25 cellular contexts compared by ENCODE assay signal in the genomic region with DNA sequence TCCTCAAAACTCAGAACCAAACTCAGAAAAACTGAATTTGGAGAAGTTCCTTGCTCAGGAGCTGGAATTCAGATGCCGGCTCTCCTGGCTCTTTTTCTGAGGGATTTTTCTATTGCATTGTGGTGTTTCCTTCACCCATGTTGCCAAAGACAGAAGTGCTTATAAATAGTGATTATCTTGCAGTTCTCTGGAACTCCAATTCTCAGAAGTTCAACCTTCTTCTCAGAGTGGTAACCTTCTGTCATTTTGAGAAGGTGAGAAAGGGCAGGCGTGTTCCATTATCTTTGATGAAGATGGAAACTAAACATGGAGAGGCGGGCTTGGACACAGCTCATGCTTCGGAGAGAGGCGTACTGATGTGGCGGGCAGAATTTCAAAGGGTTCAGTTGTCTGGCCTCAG. TPM values are rescaled to one million over a fixed set of nuclear protein-coding genes. Genes with fewer than 3 reads are reported as not detected.
DNase-seq lines count a peak whose midpoint lies in the region; ATAC-seq lines count a peak whose summit lies in the region.
"Had no signal": no experiment of that assay in that cellular context is flagged by ENCODE, and none has a peak within 500 bp of the region (broad histone marks: within the 10 kb centered on the region; RNA-seq: fewer than 3 reads in every experiment).

No MANE protein-coding gene starts in this region.

- no peak overlapping the region for H3K27ac Mint-ChIP-seq in activated T-cell treated with anti-CD3 and anti-CD28 coated beads, Interleukin-2, amount 50 U/mL, for 72 hours
- no peak overlapping the region for H3K27ac Mint-ChIP-seq in activated T-cell treated with anti-CD3 and anti-CD28 coated beads, Interleukin-2, amount 50 U/mL, for 24 hours
- H3K27ac Mint-ChIP-seq in activated CD4-positive, alpha-beta memory T cell treated with anti-CD3 and anti-CD28 coated beads, Interleukin-2, amount 10 ng/mL, durations not matched to agents 7 days and 5 days = peak overlapping the region; percentile 60
- H3K27ac Mint-ChIP-seq in activated naive CD8-positive, alpha-beta T cell treated with anti-CD3 and anti-CD28 coated beads, Interleukin-2, amount 10 ng/mL, durations not matched to agents 7 days and 5 days = peak overlapping the region; percentile 11
- H3K27ac Mint-ChIP-seq in stimulated activated memory B cell treated with anti-CD40 and anti-IgM and Interleukin-4, amounts not matched to agents 10 μg/mL and 1 μg/mL and 100 μg/mL, for 72 hours = peak overlapping the region; percentile 10
- H3K27ac Mint-ChIP-seq: CD4-positive, alpha-beta T cell had no signal

- no peaks in the 10 kb centered on the region for H3K27me3 Mint-ChIP-seq in activated T-cell treated with anti-CD3 and anti-CD28 coated beads, Interleukin-2, amount 50 U/mL, for 72 hours (ENCODE audit: low read depth)
- no peaks in the 10 kb centered on the region for H3K27me3 Mint-ChIP-seq in activated T-cell treated with anti-CD3 and anti-CD28 coated beads, Interleukin-2, amount 50 U/mL, for 24 hours
- no peaks in the 10 kb centered on the region for H3K27me3 Mint-ChIP-seq in activated CD4-positive, alpha-beta memory T cell treated with anti-CD3 and anti-CD28 coated beads, Interleukin-2, amount 10 ng/mL, durations not matched to agents 7 days and 5 days
- H3K27me3 Mint-ChIP-seq in activated naive CD8-positive, alpha-beta T cell treated with anti-CD3 and anti-CD28 coated beads, Interleukin-2, amount 10 ng/mL, durations not matched to agents 7 days and 5 days = no peaks in the 10 kb centered on the region
- H3K27me3 Mint-ChIP-seq in stimulated activated memory B cell treated with anti-CD40 and anti-IgM and Interleukin-4, amounts not matched to agents 10 μg/mL and 1 μg/mL and 100 μg/mL, for 72 hours = peaks cover 10% of the 10 kb centered on the region
- H3K27me3 Mint-ChIP-seq: CD4-positive, alpha-beta T cell had no signal

- peak overlapping the region in 1 of 2 donors; percentile 41 for H3K4me3 Mint-ChIP-seq in activated T-cell treated with anti-CD3 and anti-CD28 coated beads, Interleukin-2, amount 50 U/mL, for 72 hours
- no peak overlapping the region for H3K4me3 Mint-ChIP-seq in activated T-cell treated with anti-CD3 and anti-CD28 coated beads, Interleukin-2, amount 50 U/mL, for 24 hours
- no peak overlapping the region for H3K4me3 Mint-ChIP-seq in activated CD4-positive, alpha-beta memory T cell treated with anti-CD3 and anti-CD28 coated beads, Interleukin-2, amount 10 ng/mL, durations not matched to agents 7 days and 5 days
- H3K4me3 Mint-ChIP-seq in activated naive CD8-positive, alpha-beta T cell treated with anti-CD3 and anti-CD28 coated beads, Interleukin-2, amount 10 ng/mL, durations not matched to agents 7 days and 5 days = peak overlapping the region; percentile 33
- no peak overlapping the region for H3K4me3 Mint-ChIP-seq in stimulated activated memory B cell treated with anti-CD40 and anti-IgM and Interleukin-4, amounts not matched to agents 10 μg/mL and 1 μg/mL and 100 μg/mL, for 72 hours
- H3K4me3 Mint-ChIP-seq: CD4-positive, alpha-beta T cell had no signal

- POLR2A ChIA-PET in activated CD4-positive, alpha-beta memory T cell treated with anti-CD3 and anti-CD28 coated beads, Interleukin-2, amount 10 ng/mL, durations not matched to agents 7 days and 5 days (lab: Charles Lee) = interaction anchor here (1.0 to 1.4 kb wide), 3 partner anchors 11 to 17 kb away, joined by 3 to 4 read pairs (median 4); no protein-coding TSS in a partner anchor
- POLR2A ChIA-PET in activated naive CD8-positive, alpha-beta T cell treated with anti-CD3 and anti-CD28 coated beads, Interleukin-2, amount 10 ng/mL, durations not matched to agents 7 days and 5 days (lab: Charles Lee) = interaction anchor here (0.6 kb wide), 1 partner anchor 549 kb away, joined by 3 read pairs; a partner anchor contains a TSS

- CTCF ChIA-PET in activated CD4-positive, alpha-beta memory T cell treated with anti-CD3 and anti-CD28 coated beads, Interleukin-2, amount 10 ng/mL, durations not matched to agents 7 days and 5 days (lab: Charles Lee) = interaction anchor here (1.1 to 13.6 kb wide), 3 partner anchors 13 to 62 kb away, joined by 3 to 436 read pairs (median 3); a partner anchor contains a TSS

- no peaks in the 10 kb centered on the region for H3K9me3 Mint-ChIP-seq in activated T-cell treated with anti-CD3 and anti-CD28 coated beads, Interleukin-2, amount 50 U/mL, for 72 hours
- H3K9me3 Mint-ChIP-seq in activated T-cell treated with anti-CD3 and anti-CD28 coated beads, Interleukin-2, amount 50 U/mL, for 24 hours = no peaks in the 10 kb centered on the region
- no peaks in the 10 kb centered on the region for H3K9me3 Mint-ChIP-seq in activated CD4-positive, alpha-beta memory T cell treated with anti-CD3 and anti-CD28 coated beads, Interleukin-2, amount 10 ng/mL, durations not matched to agents 7 days and 5 days
- H3K9me3 Mint-ChIP-seq in activated naive CD8-positive, alpha-beta T cell treated with anti-CD3 and anti-CD28 coated beads, Interleukin-2, amount 10 ng/mL, durations not matched to agents 7 days and 5 days = no peaks in the 10 kb centered on the region
- H3K9me3 Mint-ChIP-seq in stimulated activated memory B cell treated with anti-CD40 and anti-IgM and Interleukin-4, amounts not matched to agents 10 μg/mL and 1 μg/mL and 100 μg/mL, for 72 hours = no peaks in the 10 kb centered on the region
- H3K9me3 Mint-ChIP-seq: CD4-positive, alpha-beta T cell had no signal

- peaks cover 0 to 2% of the 10 kb centered on the region in 2 donors for H3K36me3 Mint-ChIP-seq in activated T-cell treated with anti-CD3 and anti-CD28 coated beads, Interleukin-2, amount 50 U/mL, for 72 hours (ENCODE audit: insufficient read depth in 2 of 2)
- H3K36me3 Mint-ChIP-seq in activated T-cell treated with anti-CD3 and anti-CD28 coated beads, Interleukin-2, amount 50 U/mL, for 24 hours (ENCODE audit: low read depth) = no peaks in the 10 kb centered on the region
- H3K36me3 Mint-ChIP-seq in activated CD4-positive, alpha-beta memory T cell treated with anti-CD3 and anti-CD28 coated beads, Interleukin-2, amount 10 ng/mL, durations not matched to agents 7 days and 5 days (ENCODE audit: low read depth) = no peaks in the 10 kb centered on the region
- no peaks in the 10 kb centered on the region for H3K36me3 Mint-ChIP-seq in activated naive CD8-positive, alpha-beta T cell treated with anti-CD3 and anti-CD28 coated beads, Interleukin-2, amount 10 ng/mL, durations not matched to agents 7 days and 5 days
- H3K36me3 Mint-ChIP-seq in stimulated activated memory B cell treated with anti-CD40 and anti-IgM and Interleukin-4, amounts not matched to agents 10 μg/mL and 1 μg/mL and 100 μg/mL, for 72 hours = no peaks in the 10 kb centered on the region

- peak; percentile 17 to 21 for ATAC-seq in activated T-cell treated with anti-CD3 and anti-CD28 coated beads, Interleukin-2, amount 50 U/mL, for 72 hours (replicated peaks in 1 of 2)
- no peak for ATAC-seq in activated naive CD8-positive, alpha-beta T cell treated with anti-CD3 and anti-CD28 coated beads, Interleukin-2, amount 10 ng/mL, durations not matched to agents 7 days and 5 days (ENCODE audit: low read depth)
- ATAC-seq in stimulated activated memory B cell treated with anti-CD40 and anti-IgM and Interleukin-4, amounts not matched to agents 10 μg/mL and 1 μg/mL and 100 μg/mL, for 72 hours = no peak
- no peak for ATAC-seq in esophagus mucosa
- ATAC-seq: HepG2, PC-3, Right ventricle myocardium inferior had no signal

- DNase-seq in activated T-cell treated with anti-CD3 and anti-CD28 coated beads, Interleukin-2, amount 50 U/mL, for 72 hours = no peak
- no peak for DNase-seq in activated T-cell treated with anti-CD3 and anti-CD28 coated beads, Interleukin-2, amount 50 U/mL, for 24 hours
- no peak for DNase-seq in activated CD4-positive, alpha-beta memory T cell treated with anti-CD3 and anti-CD28 coated beads, Interleukin-2, amount 10 ng/mL, durations not matched to agents 7 days and 5 days
- no peak for DNase-seq in activated naive CD8-positive, alpha-beta T cell treated with anti-CD3 and anti-CD28 coated beads, Interleukin-2, amount 10 ng/mL, durations not matched to agents 7 days and 5 days
- DNase-seq in NCI-H1436 treated with DMSO at 0.1 percent for 48 hours (lab: John Stamatoyannopoulos, UW) = no peak
- no peak for DNase-seq in NK-92 (lab: John Stamatoyannopoulos, UW; ENCODE audit: unreplicated experiment)
- DNase-seq: CD4-positive, alpha-beta T cell; GM23248; H7; Kasumi-1; NCI-H1092 treated with DMSO at 0.1 percent for 48 hours; NCI-H1436; NCI-H187 treated with DMSO at 0.1 percent for 48 hours; NCI-H524; NCI-H774; NK-92 treated with Interleukin-12 subunit alpha and Interleukin-12 subunit beta, amount 100 ng/mL, for 24 hours; PC-3 had no signal

- peaks cover 59% of the 10 kb centered on the region for H3K4me1 Mint-ChIP-seq in activated T-cell treated with anti-CD3 and anti-CD28 coated beads, Interleukin-2, amount 50 U/mL, for 72 hours (ENCODE audit: low read depth)
- H3K4me1 Mint-ChIP-seq in activated T-cell treated with anti-CD3 and anti-CD28 coated beads, Interleukin-2, amount 50 U/mL, for 24 hours (ENCODE audit: low read depth) = peaks cover 41% of the 10 kb centered on the region
- peaks cover 76% of the 10 kb centered on the region for H3K4me1 Mint-ChIP-seq in activated CD4-positive, alpha-beta memory T cell treated with anti-CD3 and anti-CD28 coated beads, Interleukin-2, amount 10 ng/mL, durations not matched to agents 7 days and 5 days
- H3K4me1 Mint-ChIP-seq in activated naive CD8-positive, alpha-beta T cell treated with anti-CD3 and anti-CD28 coated beads, Interleukin-2, amount 10 ng/mL, durations not matched to agents 7 days and 5 days = peaks cover 28% of the 10 kb centered on the region
- H3K4me1 Mint-ChIP-seq in stimulated activated memory B cell treated with anti-CD40 and anti-IgM and Interleukin-4, amounts not matched to agents 10 μg/mL and 1 μg/mL and 100 μg/mL, for 72 hours = peaks cover 48% of the 10 kb centered on the region

RNA-seq across cellular contexts. Expression of a gene that starts 12.4 kb away (rescaled TPM):
- total RNA-seq in activated T-cell treated with anti-CD3 and anti-CD28 coated beads, Interleukin-2, amount 50 U/mL, for 72 hours = 10 to 100 TPM; 33.5 to 48.7 TPM
- 10 to 100 TPM; 47.5 to 51.1 TPM for total RNA-seq in activated CD4-positive, alpha-beta memory T cell treated with anti-CD3 and anti-CD28 coated beads, Interleukin-2, amount 10 ng/mL, durations not matched to agents 7 days and 5 days
- 10 to 100 TPM; 39.4 to 43.1 TPM for total RNA-seq in activated naive CD8-positive, alpha-beta T cell treated with anti-CD3 and anti-CD28 coated beads, Interleukin-2, amount 10 ng/mL, durations not matched to agents 7 days and 5 days
- total RNA-seq in esophagus mucosa = 40.7 TPM

RNA-seq across cellular contexts. Expression of a gene that starts 51.0 kb away (rescaled TPM):
- not detected for total RNA-seq in activated T-cell treated with anti-CD3 and anti-CD28 coated beads, Interleukin-2, amount 50 U/mL, for 72 hours
- total RNA-seq in activated CD4-positive, alpha-beta memory T cell treated with anti-CD3 and anti-CD28 coated beads, Interleukin-2, amount 10 ng/mL, durations not matched to agents 7 days and 5 days = not detected
- not detected for total RNA-seq in activated naive CD8-positive, alpha-beta T cell treated with anti-CD3 and anti-CD28 coated beads, Interleukin-2, amount 10 ng/mL, durations not matched to agents 7 days and 5 days
- not detected for total RNA-seq in esophagus mucosa
- total RNA-seq: CD4-positive, alpha-beta T cell; GM23248; HepG2; HT1080; M059J; PC-3; Right ventricle myocardium inferior; RPMI7951; SK-MEL-5 had no signal

Comparison
In these comparisons a context has a peak if more than half of its experiments do, and no peak if none do; other contexts are left out.
1. ATAC-seq: peak in activated T-cell treated with anti-CD3 and anti-CD28 coated beads, Interleukin-2, amount 50 U/mL, for 72 hours (2 of 2); none in activated naive CD8-positive, alpha-beta T cell treated with anti-CD3 and anti-CD28 coated beads, Interleukin-2, amount 10 ng/mL, durations not matched to agents 7 days and 5 days (single experiment), stimulated activated memory B cell treated with anti-CD40 and anti-IgM and Interleukin-4, amounts not matched to agents 10 μg/mL and 1 μg/mL and 100 μg/mL, for 72 hours (single experiment) and esophagus mucosa (single experiment).
2. H3K27ac Mint-ChIP-seq: peak in activated CD4-positive, alpha-beta memory T cell treated with anti-CD3 and anti-CD28 coated beads, Interleukin-2, amount 10 ng/mL, durations not matched to agents 7 days and 5 days (single experiment), activated naive CD8-positive, alpha-beta T cell treated with anti-CD3 and anti-CD28 coated beads, Interleukin-2, amount 10 ng/mL, durations not matched to agents 7 days and 5 days (single experiment) and stimulated activated memory B cell treated with anti-CD40 and anti-IgM and Interleukin-4, amounts not matched to agents 10 μg/mL and 1 μg/mL and 100 μg/mL, for 72 hours (single experiment); none in activated T-cell treated with anti-CD3 and anti-CD28 coated beads, Interleukin-2, amount 50 U/mL, for 72 hours (single experiment) and activated T-cell treated with anti-CD3 and anti-CD28 coated beads, Interleukin-2, amount 50 U/mL, for 24 hours (single experiment).